In genomic region chr12:27293463-27293862, GRCh38 we compare ENCODE assay signal across 15 cellular contexts. TPM values are rescaled to one million over a fixed set of nuclear protein-coding genes. Genes with fewer than 3 reads are reported as not detected.
DNase-seq lines count a peak whose midpoint lies in the region; ATAC-seq and TF ChIP-seq lines count a peak whose summit lies in the region.
"Had no signal": no experiment of that assay in that cellular context is flagged by ENCODE, and none has a peak within 500 bp of the region (broad histone marks: within the 10 kb centered on the region; RNA-seq: fewer than 3 reads in every experiment).

No MANE protein-coding gene starts in this region.

- no peak overlapping the region for H3K4me2 ChIP-seq in PC-3 (ENCODE audit: low read length)
- H3K4me2 ChIP-seq: BLaER1 had no signal

- H3K79me2 ChIP-seq in PC-3 (ENCODE audit: low read length) = no peaks in the 10 kb centered on the region

- no TSS peak for BruUV-seq in PC-3 (replicated peaks; lab: Mats Ljungman, UMichigan)

- H3K9me3 Mint-ChIP-seq in endodermal cell = peaks cover 2% of the 10 kb centered on the region
- no peaks in the 10 kb centered on the region for H3K9me3 Mint-ChIP-seq in endothelial cell (ENCODE audit: unreplicated experiment)
- H3K9me3 Mint-ChIP-seq: activated T-cell treated with anti-CD3 and anti-CD28 coated beads, Interleukin-2, amount 50 U/mL, for 72 hours had no signal

- WGBS in endodermal cell (ENCODE audit: insufficient coverage in 1 of 2, insufficient read length in 1 of 2), 2 experiments = 97% methylated on average over 3 of the region's 3 CpGs; no CpG with 5 or more reads in 1 of the 2 experiments
- 40 to 47% methylated on average over 3 of the region's 3 CpGs for WGBS in tibial nerve, 2 donors

- H3K4me1 ChIP-seq in PC-3 (ENCODE audit: insufficient read depth, low read length) (no peaks in the 10 kb centered on the region), endodermal cell (ENCODE audit: control insufficient read depth, insufficient read depth, low read length) (peaks cover 18% of the 10 kb centered on the region), mucosa of descending colon (ENCODE audit: low read depth) (peaks cover 37% of the 10 kb centered on the region), thoracic aorta (ENCODE audit: control insufficient read depth in 1 of 2, low read depth in 2 of 2) (peaks cover 82 to 98% of the 10 kb centered on the region in 2 donors), tibial nerve (peaks cover 0 to 31% (median 8%) of the 10 kb centered on the region in 4 donors)
- H3K4me1 ChIP-seq: upper lobe of right lung had no signal

- intact Hi-C loops in PC-3 (cut with micrococcal nuclease) = no loop called here
- intact Hi-C loops in mucosa of descending colon (cut with DNase I, micrococcal nuclease) = no loop called here

- no peak overlapping the region for H3K27ac ChIP-seq in PC-3 (ENCODE audit: low read length)
- H3K27ac ChIP-seq in endodermal cell (ENCODE audit: low read depth, low read length) = no peak overlapping the region
- peak overlapping the region; percentile 42 to 48 for H3K27ac ChIP-seq in thoracic aorta
- peak overlapping the region in 2 of 4 donors; percentile 49 to 64 for H3K27ac ChIP-seq in tibial nerve
- H3K27ac ChIP-seq: BLaER1, upper lobe of right lung had no signal

- no peak for DNase-seq in PC-3
- no peak for DNase-seq in endodermal cell
- DNase-seq in mucosa of descending colon = peak in 1 of 3 donors; percentile 41
- no peak for DNase-seq in thoracic aorta (ENCODE audit: low spot score)
- no peak for DNase-seq in T1000 (lab: John Stamatoyannopoulos, UW)
- no peak for DNase-seq in endothelial cell (ENCODE audit: low spot score)
- no peak for DNase-seq in tibial nerve (ENCODE audit: low spot score in 2 of 2)
- DNase-seq: activated CD4-positive, alpha-beta T cell treated with anti-CD3 and anti-CD28 coated beads, Interleukin-2, amount 50 U/mL, for 4 hours; activated T-cell treated with anti-CD3 and anti-CD28 coated beads, Interleukin-2, amount 50 U/mL, for 72 hours; NCI-H1092; NK-92 treated with Interleukin-12 subunit alpha and Interleukin-12 subunit beta, amount 100 ng/mL, for 24 hours; SHP77; stimulated activated CD4-positive, alpha-beta T cell treated with anti-CD3 and anti-CD28 coated beads, Interleukin-15, amount 100 ng/mL, for 24 hours; upper lobe of right lung had no signal

- H4K20me1 ChIP-seq in PC-3 (ENCODE audit: low read length) = no peaks in the 10 kb centered on the region
- H4K20me1 ChIP-seq: BLaER1 had no signal

- H3K27me3 Mint-ChIP-seq in endodermal cell (ENCODE audit: insufficient read depth) (no peaks in the 10 kb centered on the region), endothelial cell (ENCODE audit: unreplicated experiment) (peaks cover 5% of the 10 kb centered on the region)

- H3K9me2 ChIP-seq in PC-3 (replicated peaks; ENCODE audit: low read length) = no peaks in the 10 kb centered on the region

- no peak for TF ChIP-seq POLR2A in tibial nerve (IDR thresholded peaks at IDR 0.05)

- no peak for TF ChIP-seq EP300 in tibial nerve (IDR thresholded peaks at IDR 0.05)

- H3K4me1 Mint-ChIP-seq in endodermal cell = peaks cover 34% of the 10 kb centered on the region
- H3K4me1 Mint-ChIP-seq in endothelial cell (ENCODE audit: unreplicated experiment) = peaks cover 40% of the 10 kb centered on the region

- CTCF ChIA-PET in PC-3 (lab: Charles Lee) = interaction anchor here (0.5 kb wide), 1 partner anchor 358 kb away, joined by 3 read pairs; no protein-coding TSS in a partner anchor

- H3K4me3 ChIP-seq in PC-3 (ENCODE audit: low read length) = no peak overlapping the region
- no peak overlapping the region for H3K4me3 ChIP-seq in endodermal cell (ENCODE audit: low read length)
- no peak overlapping the region for H3K4me3 ChIP-seq in mucosa of descending colon
- no peak overlapping the region for H3K4me3 ChIP-seq in thoracic aorta
- H3K4me3 ChIP-seq in tibial nerve = no peak overlapping the region
- H3K4me3 ChIP-seq: BLaER1, upper lobe of right lung had no signal

- H3K9me3 ChIP-seq in PC-3 (ENCODE audit: low read length) (no peaks in the 10 kb centered on the region), endodermal cell (ENCODE audit: control insufficient read depth, low read length) (peaks cover 8% of the 10 kb centered on the region), mucosa of descending colon (no peaks in the 10 kb centered on the region), thoracic aorta (no peaks in the 10 kb centered on the region), tibial nerve (no peaks in the 10 kb centered on the region)
- H3K9me3 ChIP-seq: BLaER1, upper lobe of right lung had no signal

- no peak overlapping the region for H3K9ac ChIP-seq in PC-3 (ENCODE audit: low read length)
- no peak overlapping the region for H3K9ac ChIP-seq in endodermal cell (ENCODE audit: extremely low read depth, low read length, poor library complexity, severe bottlenecking)
- H3K9ac ChIP-seq: BLaER1 had no signal

- peak; percentile 42; the same call in 1 of the 2 replicates for ATAC-seq in PC-3
- ATAC-seq in mucosa of descending colon = peak; percentile 58
- no peak for ATAC-seq in thoracic aorta (ENCODE audit: insufficient number of reproducible peaks, low FRiP score, low read depth)
- ATAC-seq: activated T-cell treated with anti-CD3 and anti-CD28 coated beads, Interleukin-2, amount 50 U/mL, for 72 hours; upper lobe of right lung had no signal

- TF ChIP-seq CTCF in PC-3 (conservative IDR thresholded peaks at IDR 0.05; ENCODE audit: low read depth, low read length) = no peak
- TF ChIP-seq CTCF in endodermal cell (conservative IDR thresholded peaks at IDR 0.05) = no peak
- no peak for TF ChIP-seq CTCF in mucosa of descending colon (IDR thresholded peaks at IDR 0.05)
- no peak for TF ChIP-seq CTCF in thoracic aorta (IDR thresholded peaks at IDR 0.05)
- no peak for TF ChIP-seq CTCF in endothelial cell (IDR thresholded peaks at IDR 0.05; ENCODE audit: unreplicated experiment)
- TF ChIP-seq CTCF in tibial nerve (IDR thresholded peaks at IDR 0.05) = no peak

- POLR2A ChIA-PET in PC-3 (lab: Charles Lee; ENCODE audit: unreplicated experiment) = no interaction called here

- H3K4me3 Mint-ChIP-seq in endodermal cell (no peak overlapping the region), endothelial cell (ENCODE audit: unreplicated experiment) (no peak overlapping the region)
- H3K4me3 Mint-ChIP-seq: activated T-cell treated with anti-CD3 and anti-CD28 coated beads, Interleukin-2, amount 50 U/mL, for 72 hours had no signal

- H3F3A ChIP-seq in PC-3 (ENCODE audit: low read length, unreplicated experiment) = no peaks in the 10 kb centered on the region

- peak overlapping the region; percentile 33 for H3K27ac Mint-ChIP-seq in endodermal cell
- no peak overlapping the region for H3K27ac Mint-ChIP-seq in endothelial cell (ENCODE audit: unreplicated experiment)
- H3K27ac Mint-ChIP-seq: activated T-cell treated with anti-CD3 and anti-CD28 coated beads, Interleukin-2, amount 50 U/mL, for 72 hours had no signal

- peaks cover 10% of the 10 kb centered on the region for H3K36me3 Mint-ChIP-seq in endodermal cell (ENCODE audit: low read depth)
- peaks cover 7% of the 10 kb centered on the region for H3K36me3 Mint-ChIP-seq in endothelial cell (ENCODE audit: low read depth, unreplicated experiment)

- no peaks in the 10 kb centered on the region for H3K27me3 ChIP-seq in PC-3 (ENCODE audit: low read length)
- H3K27me3 ChIP-seq in endodermal cell (ENCODE audit: control insufficient read depth, insufficient read depth, low read length, poor library complexity, severe bottlenecking) = no peaks in the 10 kb centered on the region
- no peaks in the 10 kb centered on the region for H3K27me3 ChIP-seq in thoracic aorta (replicated peaks; ENCODE audit: insufficient read depth)
- no peaks in the 10 kb centered on the region for H3K27me3 ChIP-seq in tibial nerve
- H3K27me3 ChIP-seq: BLaER1, upper lobe of right lung had no signal

- no peak overlapping the region for H2AFZ ChIP-seq in PC-3 (ENCODE audit: low read length)

- H3K36me3 ChIP-seq in PC-3 (ENCODE audit: low read depth, low read length) (peaks cover 4% of the 10 kb centered on the region; the same call in 1 of the 2 replicates), endodermal cell (ENCODE audit: control insufficient read depth, insufficient read depth, low read length) (peaks cover 13% of the 10 kb centered on the region), mucosa of descending colon (ENCODE audit: low read depth) (no peaks in the 10 kb centered on the region), thoracic aorta (peaks cover 7% of the 10 kb centered on the region), tibial nerve (peaks cover 0 to 7% (median 0%) of the 10 kb centered on the region in 3 donors)

RNA-seq across cellular contexts. Expression of gene BMAL2, which starts 39.2 kb away (rescaled TPM):
- total RNA-seq in PC-3 (2014; rRNA removed) = 126 and 137 TPM in 2 replicates
- 10 to 100 TPM; 20.3 to 31.0 TPM for total RNA-seq in endodermal cell
- polyA plus RNA-seq in endodermal cell (2013, experiment 1 of 2) = 3.8 TPM
- polyA plus RNA-seq in endodermal cell (2013, experiment 2 of 2) = 4.1 TPM
- total RNA-seq in mucosa of descending colon = 1 to 10 TPM; 2.2 to 3.9 (median 3.6) TPM
- total RNA-seq in thoracic aorta = 10 to 100 TPM in 1 of 2 donors, 1 to 10 TPM in 1; 5.8 to 11.1 TPM
- total RNA-seq in endothelial cell (ENCODE audit: unreplicated experiment) = 7.9 TPM
- 1 to 10 TPM in 2 of 4 donors, under 1 TPM in 2; 0.39 to 2.4 (median 1.4) TPM for total RNA-seq in tibial nerve

RNA-seq across cellular contexts. Expression of gene STK38L, which starts 49.4 kb away (rescaled TPM):
- total RNA-seq in PC-3 (2014; rRNA removed) = 19.4 and 32.3 TPM in 2 replicates
- 10 to 100 TPM; 33.2 to 78.3 TPM for total RNA-seq in endodermal cell
- polyA plus RNA-seq in endodermal cell (2013, experiment 1 of 2) = 30.1 TPM
- 28.9 TPM for polyA plus RNA-seq in endodermal cell (2013, experiment 2 of 2)
- total RNA-seq in mucosa of descending colon = 10 to 100 TPM; 45.2 to 69.4 (median 53.6) TPM
- total RNA-seq in thoracic aorta = 100 to 1,000 TPM; 216 to 227 TPM
- total RNA-seq in endothelial cell (ENCODE audit: unreplicated experiment) = 30.8 TPM
- total RNA-seq in tibial nerve = 10 to 100 TPM; 30.6 to 51.6 (median 40.8) TPM

Comparison
In these comparisons a context has a peak if more than half of its experiments do, and no peak if none do; other contexts are left out.
1. H3K27ac ChIP-seq: peak in thoracic aorta (2 of 2); none in PC-3 (single experiment) and endodermal cell (single experiment).